9 cellular contexts compared by ENCODE assay signal in the genomic region with DNA sequence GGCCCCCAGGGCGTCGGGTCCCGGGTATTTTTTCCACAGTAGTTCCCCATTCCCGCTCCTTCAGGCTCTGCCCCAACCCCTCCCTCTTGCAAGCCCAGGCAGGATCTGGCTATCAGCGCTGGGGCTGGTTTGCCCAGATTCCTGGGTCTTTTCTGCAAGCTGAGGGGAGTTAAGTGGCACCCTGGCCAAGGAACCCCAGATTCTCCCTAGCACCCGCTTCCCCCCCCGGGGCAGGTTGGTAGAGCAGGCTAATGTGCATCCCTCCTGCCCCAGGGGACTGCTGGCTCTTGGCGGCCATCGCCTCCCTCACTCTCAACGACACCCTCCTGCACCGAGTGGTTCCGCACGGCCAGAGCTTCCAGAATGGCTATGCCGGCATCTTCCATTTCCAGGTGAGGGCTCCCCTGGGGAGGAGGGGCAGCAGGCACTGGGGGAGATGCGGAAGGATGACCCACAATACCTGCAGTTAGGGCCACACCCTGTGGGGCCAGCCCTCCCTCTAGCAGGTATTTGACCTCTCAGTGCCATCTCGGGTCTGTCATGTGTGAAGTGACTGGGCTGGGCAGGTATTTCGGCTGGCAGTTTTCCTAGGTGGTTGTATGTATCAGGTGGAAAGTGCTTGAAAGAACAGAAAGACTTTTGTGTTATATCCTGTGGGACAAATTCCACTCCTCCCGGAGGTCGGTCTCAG. TPM values are rescaled to one million over a fixed set of nuclear protein-coding genes. Genes with fewer than 3 reads are reported as not detected.
DNase-seq lines count a peak whose midpoint lies in the region; ATAC-seq and TF ChIP-seq lines count a peak whose summit lies in the region.
"Had no signal": no experiment of that assay in that cellular context is flagged by ENCODE, and none has a peak within 500 bp of the region (broad histone marks: within the 10 kb centered on the region; RNA-seq: fewer than 3 reads in every experiment).

No MANE protein-coding gene starts in this region.

- H3K9me3 ChIP-seq in RWPE2 (ENCODE audit: severe bottlenecking) = no peaks in the 10 kb centered on the region

- H3K36me3 ChIP-seq in RWPE2 (ENCODE audit: low read depth) = peaks cover 59% of the 10 kb centered on the region

- H3K4me1 ChIP-seq in RWPE2 (ENCODE audit: insufficient read depth, poor library complexity, severe bottlenecking) = peaks cover 6% of the 10 kb centered on the region

- TF ChIP-seq CTCF in GM12864 (IDR thresholded peaks at IDR 0.05; ENCODE audit: low read depth, low read length, missing control alignments) (no peak), RWPE2 (IDR thresholded peaks at IDR 0.05; ENCODE audit: poor library complexity, severe bottlenecking) (no peak), fibroblast of the aortic adventitia (IDR thresholded peaks at IDR 0.05; ENCODE audit: insufficient read depth, low read length) (no peak)

- DNase-seq in GM12864 (ENCODE audit: low read depth) (no peak), RWPE2 (ENCODE audit: low spot score) (peak; percentile 81), fibroblast of the aortic adventitia (ENCODE audit: low read depth) (no peak), sciatic nerve (ENCODE audit: low spot score) (peak; percentile 64), MV-4-11 (lab: John Stamatoyannopoulos, UW) (no peak), GDM1 (lab: John Stamatoyannopoulos, UW) (no peak), NCI-H1092 (lab: John Stamatoyannopoulos, UW) (no peak)

- peak; percentile 31 for ATAC-seq in RWPE2 (ENCODE audit: low read depth)
- no peak for ATAC-seq in sciatic nerve
- no peak for ATAC-seq in HG02763 (IDR thresholded peaks at IDR 0.05; ENCODE audit: unreplicated experiment)

- no peaks in the 10 kb centered on the region for H3K27me3 ChIP-seq in RWPE2 (ENCODE audit: insufficient read depth, poor library complexity, severe bottlenecking)

- intact Hi-C loops in sciatic nerve (cut with DNase I) = no loop called here

- H3K27ac ChIP-seq in RWPE2 (ENCODE audit: poor library complexity, severe bottlenecking) = peak overlapping the region; percentile 82

- H3K4me3 ChIP-seq in GM12864 (ENCODE audit: low read depth, low read length) = peak overlapping the region; percentile 99
- peak overlapping the region; percentile 87 for H3K4me3 ChIP-seq in RWPE2 (ENCODE audit: severe bottlenecking)
- H3K4me3 ChIP-seq in fibroblast of the aortic adventitia (ENCODE audit: low read depth, low read length) = peak overlapping the region; percentile 93

RNA-seq across cellular contexts. Expression of gene CAPN1, which starts 1.6 kb away (rescaled TPM):
- total RNA-seq in fibroblast of the aortic adventitia (ENCODE audit: low replicate concordance) (43.2 and 164 TPM in 2 replicates), sciatic nerve (125 TPM)

RNA-seq across cellular contexts. Expression of gene SPDYC, which starts 13.3 kb away (rescaled TPM):
- not detected in 2 replicates for total RNA-seq in fibroblast of the aortic adventitia (ENCODE audit: low replicate concordance)
- not detected for total RNA-seq in sciatic nerve
- total RNA-seq: endothelial cell of umbilical vein had no signal

RNA-seq across cellular contexts. Expression of gene SYVN1, which starts 49.0 kb away (rescaled TPM):
- total RNA-seq in fibroblast of the aortic adventitia (ENCODE audit: low replicate concordance) (10.4 and 24.3 TPM in 2 replicates), sciatic nerve (75.9 TPM)

Comparison
In these comparisons a context has a peak if more than half of its experiments do, and no peak if none do; other contexts are left out.
1. DNase-seq: peak in RWPE2 (single experiment) and sciatic nerve (single experiment); none in GM12864 (single experiment), fibroblast of the aortic adventitia (single experiment), MV-4-11 (single experiment), GDM1 (single experiment) and NCI-H1092 (single experiment).
2. Peak in every context shown above with its lines, with median percentiles within 50 percentile points of each other: H3K4me3 ChIP-seq.